In genomic region chr9:95440447-95440846, GRCh38 we compare ENCODE assay signal across 28 cellular contexts.
"Had no signal": no experiment of that assay in that cellular context is flagged by ENCODE, and none has a peak within 500 bp of the region (broad histone marks: within the 10 kb centered on the region; RNA-seq: fewer than 3 reads in every experiment).

No MANE protein-coding gene starts in this region.

- H3K4me1 ChIP-seq: left lung, lower lobe of right lung, right atrium auricular region, stomach, testis, thyroid gland, transverse colon, upper lobe of left lung, vagina had no signal

- ATAC-seq: left colon; left lung; lower lobe of right lung; naive thymus-derived CD8-positive, alpha-beta T cell; sciatic nerve; stimulated activated naive B cell treated with anti-CD40 and anti-IgM and Interleukin-4, amounts not matched to agents 10 μg/mL and 1 μg/mL and 100 μg/mL, for 72 hours; stimulated activated naive CD8-positive, alpha-beta T cell treated with anti-CD3 and anti-CD28 coated beads, Interleukin-15, Interleukin-2, amounts not matched to agents 100 U/mL and 50 U/mL, for 24 hours had no signal

- H3K27ac ChIP-seq: left lung, lower lobe of right lung, neutrophil, ovary, right atrium auricular region, stomach, testis, thyroid gland, transverse colon, upper lobe of left lung, vagina had no signal

- DNase-seq: hippocampal formation; immature natural killer cell; kidney; left colon; left lung; lower lobe of right lung; mammary epithelial cell; mesenchymal stem cell; naive thymus-derived CD8-positive, alpha-beta T cell; occipital lobe; ovary; stimulated activated CD4-positive, alpha-beta T cell treated with anti-CD3 and anti-CD28 coated beads, Interleukin-12 subunit alpha, Interleukin-12 subunit beta, amount 100 ng/mL, for 4 hours; stimulated activated CD4-positive, alpha-beta T cell treated with anti-CD3 and anti-CD28 coated beads, Interleukin-15, amount 100 ng/mL, for 24 hours; stimulated activated CD4-positive, alpha-beta T cell treated with anti-CD3 and anti-CD28 coated beads, Interleukin-2, amount 100 ng/mL, for 24 hours; stimulated activated CD4-positive, alpha-beta T cell treated with anti-CD3 and anti-CD28 coated beads, Interleukin-4, amount 100 ng/mL, for 1 hour; stimulated activated naive B cell treated with anti-CD40 and anti-IgM and Interleukin-4, amounts not matched to agents 10 μg/mL and 1 μg/mL and 100 μg/mL, for 72 hours; stimulated activated naive CD8-positive, alpha-beta T cell treated with anti-CD3 and anti-CD28 coated beads, Interleukin-15, Interleukin-2, amounts not matched to agents 100 U/mL and 50 U/mL, for 24 hours; stomach; testis; thyroid gland; transverse colon; upper lobe of left lung had no signal

- H3K36me3 ChIP-seq: neutrophil, ovary, transverse colon had no signal

- H3K9me3 ChIP-seq: left lung, lower lobe of right lung, neutrophil, ovary, right atrium auricular region, stomach, testis, thyroid gland, transverse colon, upper lobe of left lung, vagina had no signal

- H3K4me3 ChIP-seq: left lung, lower lobe of right lung, ovary, right atrium auricular region, skin epidermis, stomach, testis, thyroid gland, transverse colon, upper lobe of left lung, vagina had no signal

- H3K27me3 ChIP-seq: left lung, ovary, right atrium auricular region, stomach, testis, thyroid gland, transverse colon, upper lobe of left lung, vagina had no signal

- FAIRE-seq: islet of Langerhans, kidney had no signal
